In genomic region chr13:112554214-112554850, GRCh38 we compare ENCODE assay signal across 1 cellular context.
TF ChIP-seq lines count a peak whose summit lies in the region.

No MANE protein-coding gene starts in this region.

TF ChIP-seq in GM12878, 131 proteins besides CTCF, POLR2A, EP300 and RAD21:
- TF ChIP-seq USF1 (IDR thresholded peaks at IDR 0.05; ENCODE audit: borderline replicate concordance, extremely low read length, insufficient read depth, low read depth, low read length): no peak
- TF ChIP-seq SIX5 (IDR thresholded peaks at IDR 0.05; ENCODE audit: low read depth, low read length, severe bottlenecking): no peak
- no peak for TF ChIP-seq SREBF2 (IDR thresholded peaks at IDR 0.05; ENCODE audit: low read length)
- peak; percentile 33; the same call in 1 of the 2 replicates for TF ChIP-seq NR2F1 (conservative IDR thresholded peaks at IDR 0.05)
